28 cellular contexts compared by ENCODE assay signal in the genomic region with DNA sequence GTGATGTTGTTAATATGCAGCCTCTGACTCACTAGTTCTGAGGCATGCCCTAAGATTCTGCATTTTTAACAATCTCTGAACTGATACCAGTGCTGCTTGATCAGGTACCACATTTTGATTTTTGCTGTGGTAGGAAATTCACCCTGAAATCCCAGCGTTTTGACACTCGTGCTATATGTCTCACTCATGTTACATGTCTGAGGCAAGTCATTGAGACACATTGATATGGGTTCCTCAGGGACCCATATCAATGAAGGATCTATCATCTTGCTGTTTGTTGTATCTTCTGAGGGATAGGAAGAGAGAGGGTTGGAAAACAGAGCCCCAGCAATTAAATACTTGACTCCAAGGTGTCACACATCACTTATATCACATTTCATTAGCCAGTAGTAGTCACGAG.
"Had no signal": no experiment of that assay in that cellular context is flagged by ENCODE, and none has a peak within 500 bp of the region (broad histone marks: within the 10 kb centered on the region; RNA-seq: fewer than 3 reads in every experiment).

No MANE protein-coding gene starts in this region.

- H3K27me3 ChIP-seq: stomach, suprapubic skin, testis, thyroid gland, tibial artery, tibial nerve, transverse colon, upper lobe of left lung, upper lobe of right lung, uterus, vagina had no signal

- H3K36me3 Mint-ChIP-seq: stimulated activated effector memory CD8-positive, alpha-beta T cell treated with anti-CD3 and anti-CD28 coated beads, Interleukin-12 subunit alpha, Interleukin-12 subunit beta, amount 100 ng/mL, for 72 hours; stimulated activated memory B cell treated with anti-CD40 and anti-IgM and Interleukin-4, amounts not matched to agents 10 μg/mL and 1 μg/mL and 100 μg/mL, for 72 hours; stimulated activated naive B cell treated with anti-CD40 and anti-IgM and Interleukin-4, amounts not matched to agents 10 μg/mL and 1 μg/mL and 100 μg/mL, for 72 hours; type B pancreatic cell had no signal

- H3K27me3 Mint-ChIP-seq: stimulated activated memory B cell treated with anti-CD40 and anti-IgM and Interleukin-4, amounts not matched to agents 10 μg/mL and 1 μg/mL and 100 μg/mL, for 72 hours; stimulated activated naive B cell treated with anti-CD40 and anti-IgM and Interleukin-4, amounts not matched to agents 10 μg/mL and 1 μg/mL and 100 μg/mL, for 72 hours; stimulated activated naive CD8-positive, alpha-beta T cell treated with anti-CD3 and anti-CD28 coated beads, Interleukin-15, amount 100 ng/mL, for 72 hours; stimulated activated naive CD8-positive, alpha-beta T cell treated with anti-CD3 and anti-CD28 coated beads, Interleukin-15, Interleukin-2, amounts not matched to agents 100 ng/mL and 50 ng/mL, for 24 hours; type B pancreatic cell had no signal

- H3K9me3 ChIP-seq: stomach, suprapubic skin, testis, thoracic aorta, thyroid gland, tibial artery, tibial nerve, transverse colon, upper lobe of left lung, upper lobe of right lung, uterus, vagina had no signal

- H3K4me1 Mint-ChIP-seq: stimulated activated effector memory CD8-positive, alpha-beta T cell treated with anti-CD3 and anti-CD28 coated beads, Interleukin-12 subunit alpha, Interleukin-12 subunit beta, amount 100 ng/mL, for 72 hours; stimulated activated memory B cell treated with anti-CD40 and anti-IgM and Interleukin-4, amounts not matched to agents 10 μg/mL and 1 μg/mL and 100 μg/mL, for 72 hours; stimulated activated naive B cell treated with anti-CD40 and anti-IgM and Interleukin-4, amounts not matched to agents 10 μg/mL and 1 μg/mL and 100 μg/mL, for 72 hours; stimulated activated naive CD8-positive, alpha-beta T cell treated with anti-CD3 and anti-CD28 coated beads, Interleukin-15, amount 100 ng/mL, for 72 hours had no signal

- DNase-seq: stimulated activated CD4-positive, alpha-beta T cell treated with anti-CD3 and anti-CD28 coated beads, Interleukin-2, amount 100 ng/mL, for 48 hours; stimulated activated CD4-positive, alpha-beta T cell treated with anti-CD3 and anti-CD28 coated beads, Interleukin-4, amount 100 ng/mL, for 1 hour; stimulated activated CD4-positive, alpha-beta T cell treated with anti-CD3 and anti-CD28 coated beads, Interleukin-4, amount 100 ng/mL, for 24 hours; stimulated activated CD4-positive, alpha-beta T cell treated with anti-CD3 and anti-CD28 coated beads, Interleukin-4, amount 100 ng/mL, for 4 hours; stimulated activated CD8-positive, alpha-beta memory T cell treated with anti-CD3 and anti-CD28 coated beads, Interleukin-4, amount 100 ng/mL, for 48 hours; stimulated activated naive B cell treated with anti-CD40 and anti-IgM and Interleukin-4, amounts not matched to agents 10 μg/mL and 1 μg/mL and 100 μg/mL, for 72 hours; stimulated activated naive CD4-positive, alpha-beta T cell; stimulated activated naive CD4-positive, alpha-beta T cell treated with Interleukin-2 at 50 U/mL for 16 hours; stimulated activated naive CD8-positive, alpha-beta T cell treated with anti-CD3 and anti-CD28 coated beads, Interleukin-15, amount 100 ng/mL, for 72 hours; stimulated activated naive CD8-positive, alpha-beta T cell treated with anti-CD3 and anti-CD28 coated beads, Interleukin-15, Interleukin-2, amounts not matched to agents 100 U/mL and 50 U/mL, for 24 hours; stomach; substantia nigra; testis; thyroid gland; tibial artery; transverse colon; trophoblast cell; upper lobe of left lung; upper lobe of right lung; uterus had no signal

- H3K4me3 Mint-ChIP-seq: stimulated activated effector memory CD8-positive, alpha-beta T cell treated with anti-CD3 and anti-CD28 coated beads, Interleukin-12 subunit alpha, Interleukin-12 subunit beta, amount 100 ng/mL, for 72 hours; stimulated activated memory B cell treated with anti-CD40 and anti-IgM and Interleukin-4, amounts not matched to agents 10 μg/mL and 1 μg/mL and 100 μg/mL, for 72 hours; stimulated activated naive B cell treated with anti-CD40 and anti-IgM and Interleukin-4, amounts not matched to agents 10 μg/mL and 1 μg/mL and 100 μg/mL, for 72 hours; stimulated activated naive CD8-positive, alpha-beta T cell treated with anti-CD3 and anti-CD28 coated beads, Interleukin-15, amount 100 ng/mL, for 72 hours; stimulated activated naive CD8-positive, alpha-beta T cell treated with anti-CD3 and anti-CD28 coated beads, Interleukin-15, Interleukin-2, amounts not matched to agents 100 ng/mL and 50 ng/mL, for 24 hours; type B pancreatic cell had no signal

- H3K27ac ChIP-seq: stomach, suprapubic skin, testis, thoracic aorta, thyroid gland, tibial artery, tibial nerve, transverse colon, upper lobe of left lung, upper lobe of right lung, uterus, vagina had no signal

- H3K9me3 Mint-ChIP-seq: stimulated activated effector memory CD8-positive, alpha-beta T cell treated with anti-CD3 and anti-CD28 coated beads, Interleukin-12 subunit alpha, Interleukin-12 subunit beta, amount 100 ng/mL, for 72 hours; stimulated activated memory B cell treated with anti-CD40 and anti-IgM and Interleukin-4, amounts not matched to agents 10 μg/mL and 1 μg/mL and 100 μg/mL, for 72 hours; stimulated activated naive B cell treated with anti-CD40 and anti-IgM and Interleukin-4, amounts not matched to agents 10 μg/mL and 1 μg/mL and 100 μg/mL, for 72 hours; stimulated activated naive CD8-positive, alpha-beta T cell treated with anti-CD3 and anti-CD28 coated beads, Interleukin-15, amount 100 ng/mL, for 72 hours; type B pancreatic cell had no signal

- H3K36me3 ChIP-seq: stomach, suprapubic skin, thoracic aorta, thyroid gland, tibial artery, tibial nerve, transverse colon, upper lobe of left lung, upper lobe of right lung, uterus, vagina had no signal

- H3K27ac Mint-ChIP-seq: stimulated activated effector memory CD8-positive, alpha-beta T cell treated with anti-CD3 and anti-CD28 coated beads, Interleukin-12 subunit alpha, Interleukin-12 subunit beta, amount 100 ng/mL, for 72 hours; stimulated activated memory B cell treated with anti-CD40 and anti-IgM and Interleukin-4, amounts not matched to agents 10 μg/mL and 1 μg/mL and 100 μg/mL, for 72 hours; stimulated activated naive B cell treated with anti-CD40 and anti-IgM and Interleukin-4, amounts not matched to agents 10 μg/mL and 1 μg/mL and 100 μg/mL, for 72 hours; stimulated activated naive CD8-positive, alpha-beta T cell treated with anti-CD3 and anti-CD28 coated beads, Interleukin-15, amount 100 ng/mL, for 72 hours; stimulated activated naive CD8-positive, alpha-beta T cell treated with anti-CD3 and anti-CD28 coated beads, Interleukin-15, Interleukin-2, amounts not matched to agents 100 ng/mL and 50 ng/mL, for 24 hours; type B pancreatic cell had no signal

- H3K4me3 ChIP-seq: stomach, suprapubic skin, testis, thoracic aorta, thyroid gland, tibial artery, tibial nerve, transverse colon, upper lobe of left lung, upper lobe of right lung, uterus, vagina had no signal
